8 cellular contexts compared by ENCODE assay signal in the genomic region with DNA sequence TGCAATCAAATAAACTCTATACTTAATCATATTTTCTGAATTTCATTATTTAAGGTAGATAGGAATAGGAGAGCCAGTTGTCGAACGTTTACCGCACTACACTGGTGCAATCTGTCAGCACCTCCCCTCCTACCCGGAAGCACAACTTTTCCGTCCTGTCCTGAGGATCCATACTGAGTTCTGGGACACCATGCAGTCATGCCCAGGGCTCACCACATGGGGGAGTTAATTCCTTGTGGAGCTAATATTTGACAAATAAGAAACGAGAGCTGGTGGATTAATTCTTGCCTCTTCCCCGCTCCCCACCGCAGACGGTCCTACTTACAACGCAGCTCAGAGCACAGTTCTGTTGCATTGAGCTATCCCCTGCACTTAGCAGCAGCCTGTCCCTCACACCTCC.
DNase-seq lines count a peak whose midpoint lies in the region; ATAC-seq, FAIRE-seq and TF ChIP-seq lines count a peak whose summit lies in the region.

No MANE protein-coding gene starts in this region.

- peaks cover 8% of the 10 kb centered on the region; the same call in 1 of the 2 replicates for H4K20me1 ChIP-seq in DND-41 (ENCODE audit: insufficient read depth, low read length)

- no peaks in the 10 kb centered on the region for H3K9me3 Mint-ChIP-seq in stimulated activated naive B cell treated with anti-CD40 and anti-IgM and Interleukin-4, amounts not matched to agents 10 μg/mL and 1 μg/mL and 100 μg/mL, for 72 hours
- H3K9me3 Mint-ChIP-seq in stimulated activated memory B cell treated with anti-CD40 and anti-IgM and Interleukin-4, amounts not matched to agents 10 μg/mL and 1 μg/mL and 100 μg/mL, for 72 hours: no peaks in the 10 kb centered on the region

- FAIRE-seq in bronchial epithelial cell (lab: Jason Lieb, UNC): no peak

- H3K27me3 ChIP-seq in DND-41 (ENCODE audit: insufficient read depth, low read length, poor library complexity): peaks cover 11% of the 10 kb centered on the region
- H3K27me3 ChIP-seq in bronchial epithelial cell (ENCODE audit: control insufficient read depth, insufficient read depth, low read length): no peaks in the 10 kb centered on the region

- no peak overlapping the region for H2AFZ ChIP-seq in DND-41 (ENCODE audit: low read depth, low read length)

- H3K9me3 ChIP-seq in DND-41 (ENCODE audit: insufficient read depth, low read length, severe bottlenecking): no peaks in the 10 kb centered on the region

- DNase-seq in DND-41 (no peak), LHCN-M2 (ENCODE audit: low read depth) (peak; percentile 7), bronchial epithelial cell (ENCODE audit: low read depth) (peak; percentile 13), medulla oblongata (ENCODE audit: extremely low spot score) (peak; percentile 24), NCI-H345 (lab: John Stamatoyannopoulos, UW) (no peak), SKM-1 treated with dmso at 0.1 percent for 144 hours (lab: John Stamatoyannopoulos, UW; ENCODE audit: unreplicated experiment) (no peak)
- no peak for DNase-seq in stimulated activated naive B cell treated with anti-CD40 and anti-IgM and Interleukin-4, amounts not matched to agents 10 μg/mL and 1 μg/mL and 100 μg/mL, for 72 hours

- H3K4me3 Mint-ChIP-seq in stimulated activated naive B cell treated with anti-CD40 and anti-IgM and Interleukin-4, amounts not matched to agents 10 μg/mL and 1 μg/mL and 100 μg/mL, for 72 hours: no peak overlapping the region
- no peak overlapping the region for H3K4me3 Mint-ChIP-seq in stimulated activated memory B cell treated with anti-CD40 and anti-IgM and Interleukin-4, amounts not matched to agents 10 μg/mL and 1 μg/mL and 100 μg/mL, for 72 hours

- TF ChIP-seq CTCF in DND-41 (IDR thresholded peaks at IDR 0.05; ENCODE audit: borderline replicate concordance, extremely low read depth, low read length, poor library complexity, severe bottlenecking) (peak; percentile 45), bronchial epithelial cell (IDR thresholded peaks at IDR 0.05; ENCODE audit: insufficient read depth, low read length, severe bottlenecking) (peak; percentile 35)

- no peak overlapping the region for H3K4me3 ChIP-seq in DND-41 (ENCODE audit: low read depth in 1 of 2, low read length in 2 of 2)
- H3K4me3 ChIP-seq in bronchial epithelial cell (ENCODE audit: low read depth, low read length): no peak overlapping the region

- no peak overlapping the region for H3K9ac ChIP-seq in DND-41 (ENCODE audit: low read depth, low read length)

- no peak overlapping the region for H3K27ac ChIP-seq in DND-41 (ENCODE audit: low read length)

- H3K36me3 Mint-ChIP-seq in stimulated activated naive B cell treated with anti-CD40 and anti-IgM and Interleukin-4, amounts not matched to agents 10 μg/mL and 1 μg/mL and 100 μg/mL, for 72 hours: no peaks in the 10 kb centered on the region
- H3K36me3 Mint-ChIP-seq in stimulated activated memory B cell treated with anti-CD40 and anti-IgM and Interleukin-4, amounts not matched to agents 10 μg/mL and 1 μg/mL and 100 μg/mL, for 72 hours: no peaks in the 10 kb centered on the region

- H3K79me2 ChIP-seq in DND-41 (ENCODE audit: insufficient read depth, low read length): no peaks in the 10 kb centered on the region

- ATAC-seq in DND-41 (ENCODE audit: insufficient read depth, low read depth): no peak
- ATAC-seq in stimulated activated naive B cell treated with anti-CD40 and anti-IgM and Interleukin-4, amounts not matched to agents 10 μg/mL and 1 μg/mL and 100 μg/mL, for 72 hours (replicated peaks): no peak
- no peak for ATAC-seq in stimulated activated memory B cell treated with anti-CD40 and anti-IgM and Interleukin-4, amounts not matched to agents 10 μg/mL and 1 μg/mL and 100 μg/mL, for 72 hours

- H3K27me3 Mint-ChIP-seq in stimulated activated naive B cell treated with anti-CD40 and anti-IgM and Interleukin-4, amounts not matched to agents 10 μg/mL and 1 μg/mL and 100 μg/mL, for 72 hours: peaks cover 24 to 42% of the 10 kb centered on the region in 2 donors
- peaks cover 52% of the 10 kb centered on the region for H3K27me3 Mint-ChIP-seq in stimulated activated memory B cell treated with anti-CD40 and anti-IgM and Interleukin-4, amounts not matched to agents 10 μg/mL and 1 μg/mL and 100 μg/mL, for 72 hours

- no peaks in the 10 kb centered on the region for H3K4me1 ChIP-seq in DND-41 (ENCODE audit: insufficient read depth, low read length)

- no peak overlapping the region for H3K4me2 ChIP-seq in DND-41 (ENCODE audit: insufficient read depth, low read length)

- H3K4me1 Mint-ChIP-seq in stimulated activated naive B cell treated with anti-CD40 and anti-IgM and Interleukin-4, amounts not matched to agents 10 μg/mL and 1 μg/mL and 100 μg/mL, for 72 hours: peaks cover 6 to 7% of the 10 kb centered on the region in 2 donors
- H3K4me1 Mint-ChIP-seq in stimulated activated memory B cell treated with anti-CD40 and anti-IgM and Interleukin-4, amounts not matched to agents 10 μg/mL and 1 μg/mL and 100 μg/mL, for 72 hours: peaks cover 6% of the 10 kb centered on the region

- H3K27ac Mint-ChIP-seq in stimulated activated naive B cell treated with anti-CD40 and anti-IgM and Interleukin-4, amounts not matched to agents 10 μg/mL and 1 μg/mL and 100 μg/mL, for 72 hours: no peak overlapping the region
- no peak overlapping the region for H3K27ac Mint-ChIP-seq in stimulated activated memory B cell treated with anti-CD40 and anti-IgM and Interleukin-4, amounts not matched to agents 10 μg/mL and 1 μg/mL and 100 μg/mL, for 72 hours

- H3K36me3 ChIP-seq in DND-41 (ENCODE audit: insufficient read depth, low read length) (no peaks in the 10 kb centered on the region), bronchial epithelial cell (ENCODE audit: control insufficient read depth, insufficient read depth, low read length) (no peaks in the 10 kb centered on the region)

Comparison
In these comparisons a context has a peak if more than half of its experiments do, and no peak if none do; other contexts are left out.
1. DNase-seq: peak in LHCN-M2 (single experiment), bronchial epithelial cell (single experiment) and medulla oblongata (single experiment); none in DND-41 (single experiment), NCI-H345 (single experiment), stimulated activated naive B cell treated with anti-CD40 and anti-IgM and Interleukin-4, amounts not matched to agents 10 μg/mL and 1 μg/mL and 100 μg/mL, for 72 hours (single experiment) and SKM-1 treated with dmso at 0.1 percent for 144 hours (single experiment).